ENCODE assay signal across 1 cellular context in the genomic region with DNA sequence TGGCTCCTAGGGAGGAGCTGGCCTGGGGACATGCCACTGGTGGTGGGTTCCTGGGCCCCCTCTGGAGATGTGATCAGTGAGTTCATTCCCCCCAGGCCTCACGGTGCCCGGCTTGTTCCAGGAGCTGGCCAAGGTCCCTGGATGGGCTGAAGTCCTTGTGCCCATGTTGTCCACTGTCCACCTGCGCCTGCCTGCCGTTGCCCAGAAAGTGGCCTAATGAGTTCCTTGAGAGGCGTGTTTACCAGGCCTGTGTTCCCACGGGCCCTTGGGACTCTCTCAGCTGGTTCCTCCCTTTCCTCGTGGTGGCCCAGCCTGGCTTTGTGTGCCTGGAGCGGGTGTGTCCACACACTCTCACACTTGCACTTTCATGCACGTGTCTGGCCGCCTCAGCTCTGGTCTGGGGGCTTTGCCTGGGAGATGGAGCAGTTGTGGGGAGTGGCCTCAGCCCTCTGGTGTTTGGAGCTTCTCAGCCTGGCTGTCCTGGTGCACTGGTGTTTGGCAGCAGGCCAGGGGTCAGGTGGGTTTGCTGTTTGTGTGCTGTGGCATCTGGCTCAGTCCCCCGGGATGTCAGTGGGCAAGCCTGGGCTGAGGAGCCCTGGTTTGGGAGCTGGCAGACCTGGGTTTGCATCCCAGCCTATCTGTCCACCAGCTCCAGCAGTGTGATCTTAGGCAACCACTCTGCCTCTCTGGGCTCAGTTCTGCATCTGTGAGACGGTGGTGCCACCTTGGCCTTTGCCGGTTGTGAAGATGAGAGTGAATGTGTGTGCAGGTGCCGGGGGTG.
A peak's percentile ranks its signal among the peaks of the same experiment; 100 is the strongest.
TF ChIP-seq lines count a peak whose summit lies in the region.

No MANE protein-coding gene starts in this region.

TF ChIP-seq in HepG2, 621 proteins besides CTCF, POLR2A, EP300 and RAD21 (continued from another document):
- TF ChIP-seq, protein P1, sequence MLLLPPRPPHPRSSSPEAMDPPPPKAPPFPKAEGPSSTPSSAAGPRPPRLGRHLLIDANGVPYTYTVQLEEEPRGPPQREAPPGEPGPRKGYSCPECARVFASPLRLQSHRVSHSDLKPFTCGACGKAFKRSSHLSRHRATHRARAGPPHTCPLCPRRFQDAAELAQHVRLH (CRISPR knock-in tag; IDR thresholded peaks at IDR 0.05; ENCODE audit: borderline replicate concordance, low read depth), result no peak
- no peak for TF ChIP-seq NR1H2 (CRISPR knock-in tag; IDR thresholded peaks at IDR 0.05; ENCODE audit: borderline replicate concordance, low read depth)
- TF ChIP-seq CCDC6 (CRISPR knock-in tag; IDR thresholded peaks at IDR 0.05), result no peak
- no peak for TF ChIP-seq DNMT3B (CRISPR knock-in tag; conservative IDR thresholded peaks at IDR 0.05)
- no peak for TF ChIP-seq SRY (CRISPR knock-in tag; IDR thresholded peaks at IDR 0.05)
- TF ChIP-seq MYNN (CRISPR knock-in tag; IDR thresholded peaks at IDR 0.05; ENCODE audit: low read depth), result no peak
- peak; percentile 54; the same call in 1 of the 2 replicates for TF ChIP-seq MYC (CRISPR knock-in tag; IDR thresholded peaks at IDR 0.05; ENCODE audit: borderline replicate concordance)
- TF ChIP-seq, protein P2, sequence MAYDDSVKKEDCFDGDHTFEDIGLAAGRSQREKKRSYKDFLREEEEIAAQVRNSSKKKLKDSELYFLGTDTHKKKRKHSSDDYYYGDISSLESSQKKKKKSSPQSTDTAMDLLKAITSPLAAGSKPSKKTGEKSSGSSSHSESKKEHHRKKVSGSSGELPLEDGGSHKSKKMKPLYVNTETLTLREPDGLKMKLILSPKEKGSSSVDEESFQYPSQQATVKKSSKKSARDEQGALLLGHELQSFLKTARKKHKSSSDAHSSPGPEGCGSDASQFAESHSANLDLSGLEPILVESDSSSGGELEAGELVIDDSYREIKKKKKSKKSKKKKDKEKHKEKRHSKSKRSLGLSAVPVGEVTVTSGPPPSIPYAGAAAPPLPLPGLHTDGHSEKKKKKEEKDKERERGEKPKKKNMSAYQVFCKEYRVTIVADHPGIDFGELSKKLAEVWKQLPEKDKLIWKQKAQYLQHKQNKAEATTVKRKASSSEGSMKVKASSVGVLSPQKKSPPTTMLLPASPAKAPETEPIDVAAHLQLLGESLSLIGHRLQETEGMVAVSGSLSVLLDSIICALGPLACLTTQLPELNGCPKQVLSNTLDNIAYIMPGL (CRISPR knock-in tag; IDR thresholded peaks at IDR 0.05; ENCODE audit: borderline replicate concordance in 1 of 2, low read depth in 1 of 2), result no peak
- TF ChIP-seq MAFF (IDR thresholded peaks at IDR 0.05; ENCODE audit: low read depth, low read length), result no peak
- TF ChIP-seq TBL1XR1 (IDR thresholded peaks at IDR 0.05; ENCODE audit: borderline replicate concordance, low read length, partially characterized antibody), result no peak
- no peak for TF ChIP-seq KMT2A (CRISPR knock-in tag; IDR thresholded peaks at IDR 0.05)
- TF ChIP-seq SIN3B (IDR thresholded peaks at IDR 0.05; ENCODE audit: low read length), result no peak
- TF ChIP-seq, protein P3, sequence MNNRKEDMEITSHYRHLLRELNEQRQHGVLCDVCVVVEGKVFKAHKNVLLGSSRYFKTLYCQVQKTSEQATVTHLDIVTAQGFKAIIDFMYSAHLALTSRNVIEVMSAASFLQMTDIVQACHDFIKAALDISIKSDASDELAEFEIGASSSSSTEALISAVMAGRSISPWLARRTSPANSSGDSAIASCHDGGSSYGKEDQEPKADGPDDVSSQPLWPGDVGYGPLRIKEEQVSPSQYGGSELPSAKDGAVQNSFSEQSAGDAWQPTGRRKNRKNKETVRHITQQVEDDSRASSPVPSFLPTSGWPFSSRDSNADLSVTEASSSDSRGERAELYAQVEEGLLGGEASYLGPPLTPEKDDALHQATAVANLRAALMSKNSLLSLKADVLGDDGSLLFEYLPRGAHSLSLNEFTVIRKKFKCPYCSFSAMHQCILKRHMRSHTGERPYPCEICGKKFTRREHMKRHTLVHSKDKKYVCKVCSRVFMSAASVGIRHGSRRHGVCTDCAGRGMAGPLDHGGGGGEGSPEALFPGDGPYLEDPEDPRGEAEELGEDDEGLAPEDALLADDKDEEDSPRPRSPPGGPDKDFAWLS (CRISPR knock-in tag; IDR thresholded peaks at IDR 0.05; ENCODE audit: borderline replicate concordance), result no peak
- no peak for TF ChIP-seq REXO4 (CRISPR knock-in tag; IDR thresholded peaks at IDR 0.05; ENCODE audit: borderline replicate concordance)
- TF ChIP-seq SALL2 (CRISPR knock-in tag; IDR thresholded peaks at IDR 0.05), result no peak
- TF ChIP-seq, protein P4, sequence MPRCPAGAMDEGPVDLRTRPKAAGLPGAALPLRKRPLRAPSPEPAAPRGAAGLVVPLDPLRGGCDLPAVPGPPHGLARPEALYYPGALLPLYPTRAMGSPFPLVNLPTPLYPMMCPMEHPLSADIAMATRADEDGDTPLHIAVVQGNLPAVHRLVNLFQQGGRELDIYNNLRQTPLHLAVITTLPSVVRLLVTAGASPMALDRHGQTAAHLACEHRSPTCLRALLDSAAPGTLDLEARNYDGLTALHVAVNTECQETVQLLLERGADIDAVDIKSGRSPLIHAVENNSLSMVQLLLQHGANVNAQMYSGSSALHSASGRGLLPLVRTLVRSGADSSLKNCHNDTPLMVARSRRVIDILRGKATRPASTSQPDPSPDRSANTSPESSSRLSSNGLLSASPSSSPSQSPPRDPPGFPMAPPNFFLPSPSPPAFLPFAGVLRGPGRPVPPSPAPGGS (CRISPR knock-in tag; IDR thresholded peaks at IDR 0.05), result 0 out of 2 replicates have a peak, but pooled peaks have one; percentile 4
- TF ChIP-seq HMG20A (CRISPR knock-in tag; IDR thresholded peaks at IDR 0.05; ENCODE audit: borderline replicate concordance), result no peak
- no peak for TF ChIP-seq GABPA (IDR thresholded peaks at IDR 0.05; ENCODE audit: low read depth, low read length)
- no peak for TF ChIP-seq GABPA (CRISPR knock-in tag; IDR thresholded peaks at IDR 0.05; ENCODE audit: low read depth)
- TF ChIP-seq, protein P5, sequence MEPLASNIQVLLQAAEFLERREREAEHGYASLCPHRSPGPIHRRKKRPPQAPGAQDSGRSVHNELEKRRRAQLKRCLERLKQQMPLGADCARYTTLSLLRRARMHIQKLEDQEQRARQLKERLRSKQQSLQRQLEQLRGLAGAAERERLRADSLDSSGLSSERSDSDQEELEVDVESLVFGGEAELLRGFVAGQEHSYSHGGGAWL (CRISPR knock-in tag; IDR thresholded peaks at IDR 0.05), result no peak
- TF ChIP-seq, protein P6, sequence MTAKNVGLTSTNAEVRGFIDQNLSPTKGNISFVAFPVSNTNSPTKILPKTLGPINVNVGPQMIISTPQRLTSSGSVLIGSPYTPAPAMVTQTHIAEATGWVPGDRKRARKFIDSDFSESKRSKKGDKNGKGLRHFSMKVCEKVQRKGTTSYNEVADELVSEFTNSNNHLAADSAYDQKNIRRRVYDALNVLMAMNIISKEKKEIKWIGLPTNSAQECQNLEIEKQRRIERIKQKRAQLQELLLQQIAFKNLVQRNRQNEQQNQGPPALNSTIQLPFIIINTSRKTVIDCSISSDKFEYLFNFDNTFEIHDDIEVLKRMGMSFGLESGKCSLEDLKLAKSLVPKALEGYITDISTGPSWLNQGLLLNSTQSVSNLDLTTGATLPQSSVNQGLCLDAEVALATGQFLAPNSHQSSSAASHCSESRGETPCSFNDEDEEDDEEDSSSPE (CRISPR knock-in tag; IDR thresholded peaks at IDR 0.05), result no peak
- TF ChIP-seq, protein P7, sequence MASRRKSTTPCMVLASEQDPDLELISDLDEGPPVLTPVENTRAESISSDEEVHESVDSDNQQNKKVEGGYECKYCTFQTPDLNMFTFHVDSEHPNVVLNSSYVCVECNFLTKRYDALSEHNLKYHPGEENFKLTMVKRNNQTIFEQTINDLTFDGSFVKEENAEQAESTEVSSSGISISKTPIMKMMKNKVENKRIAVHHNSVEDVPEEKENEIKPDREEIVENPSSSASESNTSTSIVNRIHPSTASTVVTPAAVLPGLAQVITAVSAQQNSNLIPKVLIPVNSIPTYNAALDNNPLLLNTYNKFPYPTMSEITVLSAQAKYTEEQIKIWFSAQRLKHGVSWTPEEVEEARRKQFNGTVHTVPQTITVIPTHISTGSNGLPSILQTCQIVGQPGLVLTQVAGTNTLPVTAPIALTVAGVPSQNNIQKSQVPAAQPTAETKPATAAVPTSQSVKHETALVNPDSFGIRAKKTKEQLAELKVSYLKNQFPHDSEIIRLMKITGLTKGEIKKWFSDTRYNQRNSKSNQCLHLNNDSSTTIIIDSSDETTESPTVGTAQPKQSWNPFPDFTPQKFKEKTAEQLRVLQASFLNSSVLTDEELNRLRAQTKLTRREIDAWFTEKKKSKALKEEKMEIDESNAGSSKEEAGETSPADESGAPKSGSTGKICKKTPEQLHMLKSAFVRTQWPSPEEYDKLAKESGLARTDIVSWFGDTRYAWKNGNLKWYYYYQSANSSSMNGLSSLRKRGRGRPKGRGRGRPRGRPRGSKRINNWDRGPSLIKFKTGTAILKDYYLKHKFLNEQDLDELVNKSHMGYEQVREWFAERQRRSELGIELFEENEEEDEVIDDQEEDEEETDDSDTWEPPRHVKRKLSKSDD (CRISPR knock-in tag; IDR thresholded peaks at IDR 0.05; ENCODE audit: low read depth), result no peak
- TF ChIP-seq NCOA2 (CRISPR knock-in tag; IDR thresholded peaks at IDR 0.05), result no peak
- TF ChIP-seq ZNF34 (CRISPR knock-in tag; IDR thresholded peaks at IDR 0.05; ENCODE audit: borderline replicate concordance), result no peak
- TF ChIP-seq, protein P8, sequence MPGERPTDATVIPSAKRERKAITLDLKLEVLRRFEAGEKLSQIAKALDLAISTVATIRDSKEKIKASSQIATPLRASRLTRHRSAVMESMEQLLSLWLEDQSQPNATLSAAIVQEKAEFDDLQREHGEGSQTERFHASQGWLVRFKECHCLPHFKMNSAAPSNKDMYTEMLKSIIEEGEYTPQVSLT (CRISPR knock-in tag; IDR thresholded peaks at IDR 0.05; ENCODE audit: borderline replicate concordance, low read depth), result no peak
- TF ChIP-seq, protein P9, sequence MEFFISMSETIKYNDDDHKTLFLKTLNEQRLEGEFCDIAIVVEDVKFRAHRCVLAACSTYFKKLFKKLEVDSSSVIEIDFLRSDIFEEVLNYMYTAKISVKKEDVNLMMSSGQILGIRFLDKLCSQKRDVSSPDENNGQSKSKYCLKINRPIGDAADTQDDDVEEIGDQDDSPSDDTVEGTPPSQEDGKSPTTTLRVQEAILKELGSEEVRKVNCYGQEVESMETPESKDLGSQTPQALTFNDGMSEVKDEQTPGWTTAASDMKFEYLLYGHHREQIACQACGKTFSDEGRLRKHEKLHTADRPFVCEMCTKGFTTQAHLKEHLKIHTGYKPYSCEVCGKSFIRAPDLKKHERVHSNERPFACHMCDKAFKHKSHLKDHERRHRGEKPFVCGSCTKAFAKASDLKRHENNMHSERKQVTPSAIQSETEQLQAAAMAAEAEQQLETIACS (CRISPR knock-in tag; IDR thresholded peaks at IDR 0.05), result no peak
- TF ChIP-seq, protein P10, sequence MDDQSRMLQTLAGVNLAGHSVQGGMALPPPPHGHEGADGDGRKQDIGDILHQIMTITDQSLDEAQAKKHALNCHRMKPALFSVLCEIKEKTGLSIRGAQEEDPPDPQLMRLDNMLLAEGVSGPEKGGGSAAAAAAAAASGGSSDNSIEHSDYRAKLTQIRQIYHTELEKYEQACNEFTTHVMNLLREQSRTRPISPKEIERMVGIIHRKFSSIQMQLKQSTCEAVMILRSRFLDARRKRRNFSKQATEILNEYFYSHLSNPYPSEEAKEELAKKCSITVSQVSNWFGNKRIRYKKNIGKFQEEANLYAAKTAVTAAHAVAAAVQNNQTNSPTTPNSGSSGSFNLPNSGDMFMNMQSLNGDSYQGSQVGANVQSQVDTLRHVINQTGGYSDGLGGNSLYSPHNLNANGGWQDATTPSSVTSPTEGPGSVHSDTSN (CRISPR knock-in tag; IDR thresholded peaks at IDR 0.05; ENCODE audit: borderline replicate concordance), result no peak
- TF ChIP-seq SATB2 (CRISPR knock-in tag; IDR thresholded peaks at IDR 0.05), result no peak
- TF ChIP-seq ZNF629 (CRISPR knock-in tag; conservative IDR thresholded peaks at IDR 0.05), result no peak
- no peak for TF ChIP-seq ZBTB8A (CRISPR knock-in tag; IDR thresholded peaks at IDR 0.05; ENCODE audit: borderline replicate concordance, low read depth)
- TF ChIP-seq, protein P11, sequence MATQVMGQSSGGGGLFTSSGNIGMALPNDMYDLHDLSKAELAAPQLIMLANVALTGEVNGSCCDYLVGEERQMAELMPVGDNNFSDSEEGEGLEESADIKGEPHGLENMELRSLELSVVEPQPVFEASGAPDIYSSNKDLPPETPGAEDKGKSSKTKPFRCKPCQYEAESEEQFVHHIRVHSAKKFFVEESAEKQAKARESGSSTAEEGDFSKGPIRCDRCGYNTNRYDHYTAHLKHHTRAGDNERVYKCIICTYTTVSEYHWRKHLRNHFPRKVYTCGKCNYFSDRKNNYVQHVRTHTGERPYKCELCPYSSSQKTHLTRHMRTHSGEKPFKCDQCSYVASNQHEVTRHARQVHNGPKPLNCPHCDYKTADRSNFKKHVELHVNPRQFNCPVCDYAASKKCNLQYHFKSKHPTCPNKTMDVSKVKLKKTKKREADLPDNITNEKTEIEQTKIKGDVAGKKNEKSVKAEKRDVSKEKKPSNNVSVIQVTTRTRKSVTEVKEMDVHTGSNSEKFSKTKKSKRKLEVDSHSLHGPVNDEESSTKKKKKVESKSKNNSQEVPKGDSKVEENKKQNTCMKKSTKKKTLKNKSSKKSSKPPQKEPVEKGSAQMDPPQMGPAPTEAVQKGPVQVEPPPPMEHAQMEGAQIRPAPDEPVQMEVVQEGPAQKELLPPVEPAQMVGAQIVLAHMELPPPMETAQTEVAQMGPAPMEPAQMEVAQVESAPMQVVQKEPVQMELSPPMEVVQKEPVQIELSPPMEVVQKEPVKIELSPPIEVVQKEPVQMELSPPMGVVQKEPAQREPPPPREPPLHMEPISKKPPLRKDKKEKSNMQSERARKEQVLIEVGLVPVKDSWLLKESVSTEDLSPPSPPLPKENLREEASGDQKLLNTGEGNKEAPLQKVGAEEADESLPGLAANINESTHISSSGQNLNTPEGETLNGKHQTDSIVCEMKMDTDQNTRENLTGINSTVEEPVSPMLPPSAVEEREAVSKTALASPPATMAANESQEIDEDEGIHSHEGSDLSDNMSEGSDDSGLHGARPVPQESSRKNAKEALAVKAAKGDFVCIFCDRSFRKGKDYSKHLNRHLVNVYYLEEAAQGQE (IDR thresholded peaks at IDR 0.05; ENCODE audit: borderline replicate concordance in 1 of 2, low read depth in 1 of 2, low read length in 2 of 2), result peak in 1 of 2 experiments; percentile 68; a peak in 3 of 4 replicates
- TF ChIP-seq SKI (IDR thresholded peaks at IDR 0.05; ENCODE audit: partially characterized antibody), result no peak
